1 cellular context compared by ENCODE assay signal in genomic region chr13:110421061-110421460, GRCh38.
TF ChIP-seq lines count a peak whose summit lies in the region.

No MANE protein-coding gene starts in this region.

TF ChIP-seq in HEK293T, 16 proteins besides CTCF, POLR2A, EP300 and RAD21 (continued from another document):
- TF ChIP-seq, protein P1, sequence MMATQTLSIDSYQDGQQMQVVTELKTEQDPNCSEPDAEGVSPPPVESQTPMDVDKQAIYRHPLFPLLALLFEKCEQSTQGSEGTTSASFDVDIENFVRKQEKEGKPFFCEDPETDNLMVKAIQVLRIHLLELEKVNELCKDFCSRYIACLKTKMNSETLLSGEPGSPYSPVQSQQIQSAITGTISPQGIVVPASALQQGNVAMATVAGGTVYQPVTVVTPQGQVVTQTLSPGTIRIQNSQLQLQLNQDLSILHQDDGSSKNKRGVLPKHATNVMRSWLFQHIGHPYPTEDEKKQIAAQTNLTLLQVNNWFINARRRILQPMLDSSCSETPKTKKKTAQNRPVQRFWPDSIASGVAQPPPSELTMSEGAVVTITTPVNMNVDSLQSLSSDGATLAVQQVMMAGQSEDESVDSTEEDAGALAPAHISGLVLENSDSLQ (IDR thresholded peaks at IDR 0.05), result no peak
- no peak for TF ChIP-seq TARDBP (IDR thresholded peaks at IDR 0.05)
- TF ChIP-seq SUZ12 (IDR thresholded peaks at IDR 0.05), result no peak
- TF ChIP-seq ELF4 (IDR thresholded peaks at IDR 0.05), result no peak
- no peak for TF ChIP-seq LEF1 (IDR thresholded peaks at IDR 0.05; ENCODE audit: borderline replicate concordance)
- TF ChIP-seq ZNF384 (IDR thresholded peaks at IDR 0.05), result no peak
- no peak for TF ChIP-seq HDGF (IDR thresholded peaks at IDR 0.05; ENCODE audit: borderline replicate concordance)
- no peak for TF ChIP-seq FOXA1 (IDR thresholded peaks at IDR 0.05)
- no peak for TF ChIP-seq BHLHE40 (IDR thresholded peaks at IDR 0.05; ENCODE audit: borderline replicate concordance)
- no peak for TF ChIP-seq ARNT (IDR thresholded peaks at IDR 0.05)
- TF ChIP-seq NFRKB (IDR thresholded peaks at IDR 0.05), result no peak
- no peak for TF ChIP-seq L3MBTL2 (conservative IDR thresholded peaks at IDR 0.05)
- no peak for TF ChIP-seq CTBP1 (IDR thresholded peaks at IDR 0.05; ENCODE audit: borderline replicate concordance)
